Comparison of ENCODE assay signal across 18 cellular contexts in genomic region chr4:147723316-147723715, GRCh38. TPM values are rescaled to one million over a fixed set of nuclear protein-coding genes. Genes with fewer than 3 reads are reported as not detected.
A peak's percentile ranks its signal among the peaks of the same experiment; 100 is the strongest.
DNase-seq lines count a peak whose midpoint lies in the region; ATAC-seq, FAIRE-seq and TF ChIP-seq lines count a peak whose summit lies in the region.
"Had no signal": no experiment of that assay in that cellular context is flagged by ENCODE, and none has a peak within 500 bp of the region (broad histone marks: within the 10 kb centered on the region; RNA-seq: fewer than 3 reads in every experiment).

No MANE protein-coding gene starts in this region.

- H3K23me2 ChIP-seq in H1 (ENCODE audit: low read depth, low read length), result no peaks in the 10 kb centered on the region

- no peak overlapping the region for H4K8ac ChIP-seq in IMR-90 (ENCODE audit: low read depth in 2 of 2, low read length in 2 of 2)
- H4K8ac ChIP-seq in H1 (ENCODE audit: extremely low read depth, insufficient read depth, low read length), result no peak overlapping the region
- no peak overlapping the region for H4K8ac ChIP-seq in mesenchymal stem cell (ENCODE audit: low read length)

- H3K36me3 Mint-ChIP-seq in T-helper 17 cell (ENCODE audit: low read depth), result no peaks in the 10 kb centered on the region
- H3K36me3 Mint-ChIP-seq in stimulated activated naive B cell treated with anti-CD40 and anti-IgM and Interleukin-4, amounts not matched to agents 10 μg/mL and 1 μg/mL and 100 μg/mL, for 72 hours, result no peaks in the 10 kb centered on the region
- H3K36me3 Mint-ChIP-seq: activated naive CD4-positive, alpha-beta T cell treated with anti-CD3 and anti-CD28 coated beads, Interleukin-2, amount 50 U/mL, for 72 hours had no signal

- H2AK9ac ChIP-seq in IMR-90 (replicated peaks; ENCODE audit: low read depth, low read length, poor library complexity), result no peak overlapping the region

- ATAC-seq in IMR-90 (ENCODE audit: low read depth), result no peak
- no peak for ATAC-seq in T-helper 17 cell
- ATAC-seq in stimulated activated naive B cell treated with anti-CD40 and anti-IgM and Interleukin-4, amounts not matched to agents 10 μg/mL and 1 μg/mL and 100 μg/mL, for 72 hours (replicated peaks), result no peak
- ATAC-seq: activated CD4-positive, alpha-beta T cell treated with anti-CD3 and anti-CD28 coated beads for 36 hours; activated naive CD4-positive, alpha-beta T cell treated with anti-CD3 and anti-CD28 coated beads, Interleukin-2, amount 50 U/mL, for 72 hours had no signal

- POLR2A ChIA-PET in IMR-90 (lab: Charles Lee; ENCODE audit: unreplicated experiment), result no interaction called here
- POLR2A ChIA-PET in H1 (lab: Charles Lee; ENCODE audit: partially characterized antibody), result interaction anchor here (1.2 kb wide), 1 partner anchor 9 kb away, joined by 3 read pairs; the partner anchor contains the start of gene ARHGAP10

- H3K79me2 ChIP-seq in H1 (ENCODE audit: control insufficient read depth in 1 of 2, insufficient read depth in 2 of 2, low read length in 2 of 2), result no peaks in the 10 kb centered on the region

- H2BK15ac ChIP-seq in IMR-90 (ENCODE audit: low read depth, low read length) (peak overlapping the region; percentile 37; the same call in 1 of the 3 replicates), H1 (ENCODE audit: low read length) (no peak overlapping the region), mesenchymal stem cell (ENCODE audit: low read depth, poor library complexity, severe bottlenecking) (no peak overlapping the region)

- TF ChIP-seq POLR2A in IMR-90 (IDR thresholded peaks at IDR 0.05; ENCODE audit: low read depth, low read length) (no peak), H1 (IDR thresholded peaks at IDR 0.05; ENCODE audit: control extremely low read depth in 1 of 2, low read depth in 2 of 2, low read length in 2 of 2) (no peak)

- no TSS peak for BruUV-seq in IMR-90 (replicated peaks; lab: Mats Ljungman, UMichigan)

- no peak overlapping the region for H4K91ac ChIP-seq in IMR-90 (ENCODE audit: insufficient read depth, low read depth, low read length)
- H4K91ac ChIP-seq in H1 (replicated peaks; ENCODE audit: insufficient read length, low read length), result no peak overlapping the region
- no peak overlapping the region for H4K91ac ChIP-seq in mesenchymal stem cell (ENCODE audit: low read length)

- no peak overlapping the region for H3K27ac Mint-ChIP-seq in T-helper 17 cell
- H3K27ac Mint-ChIP-seq in stimulated activated naive B cell treated with anti-CD40 and anti-IgM and Interleukin-4, amounts not matched to agents 10 μg/mL and 1 μg/mL and 100 μg/mL, for 72 hours, result no peak overlapping the region
- H3K27ac Mint-ChIP-seq: activated CD4-positive, alpha-beta T cell treated with anti-CD3 and anti-CD28 coated beads for 36 hours; activated naive CD4-positive, alpha-beta T cell treated with anti-CD3 and anti-CD28 coated beads, Interleukin-2, amount 50 U/mL, for 72 hours had no signal

- H3K56ac ChIP-seq in IMR-90 (ENCODE audit: extremely low read depth, insufficient read depth, low read length), result no peak overlapping the region
- H3K56ac ChIP-seq in H1 (replicated peaks; ENCODE audit: insufficient read length, low read depth, low read length), result no peak overlapping the region

- H2AFZ ChIP-seq in IMR-90 (replicated peaks; ENCODE audit: low read length, poor library complexity) (no peak overlapping the region), H1 (ENCODE audit: low read length) (peak overlapping the region; percentile 10; the same call in 1 of the 2 replicates), mesenchymal stem cell (ENCODE audit: low read depth, low read length) (no peak overlapping the region)

- H4K20me1 ChIP-seq in IMR-90 (ENCODE audit: insufficient read depth, low read length) (no peaks in the 10 kb centered on the region), H1 (replicated peaks in 1 of 2; ENCODE audit: control insufficient read depth in 1 of 2, insufficient read depth in 2 of 2, low read length in 2 of 2) (no peaks in the 10 kb centered on the region)

- FAIRE-seq in H1 (lab: Jason Lieb, UNC) (no peak), small intestine (lab: Jason Lieb, UNC) (no peak)

- H2BK12ac ChIP-seq in H1 (ENCODE audit: low read depth, low read length) (no peak overlapping the region), mesenchymal stem cell (ENCODE audit: low read length in 2 of 2) (no peak overlapping the region)

- H3K23ac ChIP-seq in IMR-90 (ENCODE audit: low read depth, low read length) (no peak overlapping the region), H1 (ENCODE audit: insufficient read length) (no peak overlapping the region), mesenchymal stem cell (ENCODE audit: low read length in 2 of 2) (no peak overlapping the region)

- H3K9ac ChIP-seq in IMR-90 (ENCODE audit: low read depth, low read length) (no peak overlapping the region), H1 (replicated peaks in 1 of 4; ENCODE audit: extremely low read depth in 1 of 4, low read depth in 3 of 4, low read length in 3 of 4) (no peak overlapping the region), mesenchymal stem cell (ENCODE audit: low read length) (no peak overlapping the region)

- H2BK20ac ChIP-seq in IMR-90 (ENCODE audit: low read depth, low read length), result no peak overlapping the region
- no peak overlapping the region for H2BK20ac ChIP-seq in H1 (ENCODE audit: low read length)

- H3K18ac ChIP-seq in IMR-90 (ENCODE audit: low read depth, low read length) (no peak overlapping the region), H1 (ENCODE audit: extremely low read depth, low read length) (no peak overlapping the region; the same call in 1 of the 2 replicates), mesenchymal stem cell (ENCODE audit: low read depth in 1 of 2, low read length in 2 of 2) (no peak overlapping the region)

- H3K4ac ChIP-seq in IMR-90 (ENCODE audit: low read depth, low read length) (no peak overlapping the region), H1 (replicated peaks; ENCODE audit: insufficient read length, low read depth, low read length) (no peak overlapping the region), mesenchymal stem cell (ENCODE audit: low read depth in 1 of 2, low read length in 2 of 2) (no peak overlapping the region)

- H3K4me3 ChIP-seq in IMR-90 (ENCODE audit: insufficient read depth, low read depth, low read length) (no peak overlapping the region), H1 (ENCODE audit: extremely low read depth in 1 of 4, insufficient read depth in 2 of 4, low read depth in 3 of 4, low read length in 4 of 4) (no peak overlapping the region), mesenchymal stem cell (ENCODE audit: insufficient read depth in 1 of 2, low read depth in 1 of 2, low read length in 2 of 2) (no peak overlapping the region), small intestine (ENCODE audit: low read depth in 1 of 2, low read length in 2 of 2) (no peak overlapping the region)
- H3K4me3 ChIP-seq: cardiac muscle cell, thyroid gland had no signal

- H3K14ac ChIP-seq in IMR-90 (replicated peaks; ENCODE audit: low read depth, low read length) (no peak overlapping the region), H1 (ENCODE audit: insufficient read length) (no peak overlapping the region), mesenchymal stem cell (ENCODE audit: low read length in 2 of 2) (no peak overlapping the region)

- DNase-seq in IMR-90 (no peak), H1 (ENCODE audit: low read depth in 1 of 2, low spot score in 2 of 2) (peak in 1 of 2 experiments; percentile 32), mesenchymal stem cell (peak; percentile 85), small intestine (peak; percentile 92), kidney tubule cell (ENCODE audit: low spot score) (no peak), T-helper 17 cell (no peak), GDM1 (lab: John Stamatoyannopoulos, UW) (no peak)
- DNase-seq in stimulated activated naive B cell treated with anti-CD40 and anti-IgM and Interleukin-4, amounts not matched to agents 10 μg/mL and 1 μg/mL and 100 μg/mL, for 72 hours, result no peak
- DNase-seq: activated CD4-positive, alpha-beta T cell treated with anti-CD3 and anti-CD28 coated beads for 36 hours; activated T-cell treated with anti-CD3 and anti-CD28 coated beads for 4 hours; midbrain; MM.1S; NCI-H2081 treated with DMSO at 0.1 percent for 48 hours; RPMI8226; T-helper 9 cell; thyroid gland had no signal

- H3K79me1 ChIP-seq in IMR-90 (ENCODE audit: low read depth in 1 of 2, low read length in 2 of 2) (no peaks in the 10 kb centered on the region), H1 (ENCODE audit: low read depth, low read length) (no peaks in the 10 kb centered on the region), mesenchymal stem cell (replicated peaks; ENCODE audit: low read length, poor library complexity, severe bottlenecking) (no peaks in the 10 kb centered on the region)

- peaks cover 3% of the 10 kb centered on the region for H3K9me1 ChIP-seq in IMR-90 (ENCODE audit: insufficient read depth, low read length)

- dilution Hi-C loops in IMR-90 (cut with HindIII; ENCODE audit: low sequenced_read_pairs, unreplicated experiment), result no loop called here

- TF ChIP-seq CTCF in IMR-90 (conservative IDR thresholded peaks at IDR 0.05; ENCODE audit: low read depth, low read length) (no peak), H1 (IDR thresholded peaks at IDR 0.05; ENCODE audit: control extremely low read depth in 1 of 3, insufficient read depth in 1 of 3, low read depth in 1 of 3, low read length in 3 of 3) (no peak)

- H2AK5ac ChIP-seq in IMR-90 (ENCODE audit: low read depth, low read length), result no peak overlapping the region
- H2AK5ac ChIP-seq in H1 (ENCODE audit: low read depth, low read length), result no peak overlapping the region
- no peak overlapping the region for H2AK5ac ChIP-seq in mesenchymal stem cell (ENCODE audit: low read length, severe bottlenecking)

- H2BK120ac ChIP-seq in IMR-90 (ENCODE audit: low read depth, low read length) (no peak overlapping the region), H1 (replicated peaks; ENCODE audit: low read depth, low read length) (no peak overlapping the region), mesenchymal stem cell (ENCODE audit: low read depth, low read length) (no peak overlapping the region)

- TF ChIP-seq EP300 in H1 (IDR thresholded peaks at IDR 0.05; ENCODE audit: borderline replicate concordance in 1 of 2, low read depth in 2 of 2, low read length in 2 of 2), result no peak

- H3K27ac ChIP-seq in IMR-90 (ENCODE audit: insufficient read depth, low read length) (no peak overlapping the region), H1 (ENCODE audit: low read depth, low read length) (no peak overlapping the region), mesenchymal stem cell (ENCODE audit: low read length, poor library complexity, severe bottlenecking) (no peak overlapping the region), small intestine (ENCODE audit: low read depth in 1 of 2, low read length in 1 of 2) (no peak overlapping the region)
- H3K27ac ChIP-seq: cardiac muscle cell, thyroid gland had no signal

- WGBS in IMR-90 (ENCODE audit: extremely low coverage in 2 of 2, insufficient read length in 1 of 2), 2 experiments, result no CpG with 5 or more reads among the region's 4 CpGs
- 87% methylated on average over 4 of the region's 4 CpGs; no CpG with 5 or more reads in 1 of the 2 experiments for WGBS in H1 (ENCODE audit: extremely low coverage in 1 of 2, insufficient coverage in 1 of 2, insufficient read length in 1 of 2, insufficient replicate concordance in 2 of 2, low coverage in 1 of 2, low lambda C conversion rate in 2 of 2, missing lambda C conversion rate in 1 of 2), 2 experiments
- WGBS in mesenchymal stem cell, result 42% methylated on average over 4 of the region's 4 CpGs
- WGBS in small intestine, 3 donors, result 15 to 46% (median 34%) methylated on average over 4 of the region's 4 CpGs

- in situ Hi-C loops in IMR-90 (cut with MboI; ENCODE audit: low sequenced_read_pairs), result no loop called here

- intact Hi-C loops in IMR-90 (cut with micrococcal nuclease), result no loop called here

- H3K4me1 Mint-ChIP-seq in T-helper 17 cell, result peaks cover 6% of the 10 kb centered on the region
- no peaks in the 10 kb centered on the region for H3K4me1 Mint-ChIP-seq in stimulated activated naive B cell treated with anti-CD40 and anti-IgM and Interleukin-4, amounts not matched to agents 10 μg/mL and 1 μg/mL and 100 μg/mL, for 72 hours
- H3K4me1 Mint-ChIP-seq: activated CD4-positive, alpha-beta T cell treated with anti-CD3 and anti-CD28 coated beads for 36 hours had no signal

- no peak for TF ChIP-seq RAD21 in IMR-90 (IDR thresholded peaks at IDR 0.05; ENCODE audit: low read length)
- TF ChIP-seq RAD21 in H1 (IDR thresholded peaks at IDR 0.05 in 1 of 2, conservative IDR thresholded peaks at IDR 0.05 in 1 of 2; ENCODE audit: low read depth in 2 of 2, low read length in 2 of 2), result no peak

- no peaks in the 10 kb centered on the region for H3K27me3 ChIP-seq in IMR-90 (ENCODE audit: control insufficient read depth, insufficient read depth, low read length)
- H3K27me3 ChIP-seq in H1 (replicated peaks in 1 of 4; ENCODE audit: control insufficient read depth in 3 of 4, extremely low read depth in 1 of 4, insufficient read depth in 3 of 4, low read length in 3 of 4), result 0 out of 7 replicates have a peak, but pooled peaks cover 0 to 4% (median 0%) of the 10 kb centered on the region in 4 experiments
- H3K27me3 ChIP-seq in mesenchymal stem cell (ENCODE audit: control insufficient read depth in 1 of 2, insufficient read depth in 1 of 2, low read length in 2 of 2), result no peaks in the 10 kb centered on the region
- H3K27me3 ChIP-seq in small intestine (ENCODE audit: control insufficient read depth in 2 of 2, insufficient read depth in 2 of 2, low read length in 2 of 2), result no peaks in the 10 kb centered on the region
- H3K27me3 ChIP-seq: cardiac muscle cell, thyroid gland had no signal

- H3K4me3 Mint-ChIP-seq in T-helper 17 cell, result no peak overlapping the region
- no peak overlapping the region for H3K4me3 Mint-ChIP-seq in stimulated activated naive B cell treated with anti-CD40 and anti-IgM and Interleukin-4, amounts not matched to agents 10 μg/mL and 1 μg/mL and 100 μg/mL, for 72 hours
- H3K4me3 Mint-ChIP-seq: activated CD4-positive, alpha-beta T cell treated with anti-CD3 and anti-CD28 coated beads for 36 hours had no signal

- H3K36me3 ChIP-seq in IMR-90 (ENCODE audit: control insufficient read depth, insufficient read depth, low read length) (no peaks in the 10 kb centered on the region), H1 (ENCODE audit: control insufficient read depth in 2 of 4, insufficient read depth in 4 of 4, low read length in 3 of 4) (no peaks in the 10 kb centered on the region), mesenchymal stem cell (ENCODE audit: control insufficient read depth in 1 of 2, insufficient read depth in 2 of 2, low read depth in 1 of 2, low read length in 2 of 2) (no peaks in the 10 kb centered on the region), small intestine (ENCODE audit: control insufficient read depth in 2 of 2, insufficient read depth in 2 of 2, low read length in 2 of 2) (no peaks in the 10 kb centered on the region)
- H3K36me3 ChIP-seq: cardiac muscle cell, thyroid gland had no signal

- CTCF ChIA-PET in IMR-90 (lab: Yijun Ruan, JAX) (no interaction called here), H1 (lab: Charles Lee; ENCODE audit: partially characterized antibody) (interaction anchor here (1.2 to 4.1 kb wide), 3 partner anchors 14 to 143 kb away, joined by 3 to 24 read pairs (median 11); no protein-coding TSS in a partner anchor)

- H2BK5ac ChIP-seq in IMR-90 (ENCODE audit: low read depth, low read length, poor library complexity, severe bottlenecking), result no peak overlapping the region
- H2BK5ac ChIP-seq in H1 (ENCODE audit: low read depth, low read length), result no peak overlapping the region
- H2BK5ac ChIP-seq in mesenchymal stem cell (ENCODE audit: low read depth, low read length, poor library complexity, severe bottlenecking), result no peak overlapping the region

- H3K4me2 ChIP-seq in IMR-90 (ENCODE audit: low read depth, low read length), result no peak overlapping the region
- no peak overlapping the region for H3K4me2 ChIP-seq in H1 (ENCODE audit: insufficient read depth in 1 of 2, low read depth in 2 of 2, low read length in 2 of 2)
- no peak overlapping the region for H3K4me2 ChIP-seq in mesenchymal stem cell (ENCODE audit: low read length, poor library complexity, severe bottlenecking)

- no peaks in the 10 kb centered on the region for H3K9me3 ChIP-seq in IMR-90 (ENCODE audit: control insufficient read depth, insufficient read depth, low read length)
- H3K9me3 ChIP-seq in H1 (ENCODE audit: insufficient read depth in 2 of 2, low read depth in 1 of 2, low read length in 1 of 2), result no peaks in the 10 kb centered on the region
- no peaks in the 10 kb centered on the region for H3K9me3 ChIP-seq in mesenchymal stem cell (ENCODE audit: control insufficient read depth, low read length)
- H3K9me3 ChIP-seq in small intestine (ENCODE audit: control insufficient read depth, low read depth), result no peaks in the 10 kb centered on the region
- H3K9me3 ChIP-seq in T-helper 17 cell (ENCODE audit: control insufficient read depth, low read length, poor library complexity, severe bottlenecking), result no peaks in the 10 kb centered on the region
- H3K9me3 ChIP-seq: thyroid gland had no signal

- no peaks in the 10 kb centered on the region; the same call in 1 of the 2 replicates for H3K4me1 ChIP-seq in IMR-90 (ENCODE audit: control insufficient read depth, insufficient read depth, low read length)
- H3K4me1 ChIP-seq in H1 (replicated peaks in 1 of 4; ENCODE audit: control insufficient read depth in 3 of 4, insufficient read depth in 4 of 4, low read length in 3 of 4), result no peaks in the 10 kb centered on the region; a peak in 2 of 7 replicates
- H3K4me1 ChIP-seq in mesenchymal stem cell (ENCODE audit: control insufficient read depth, insufficient read depth, low read depth, low read length), result no peaks in the 10 kb centered on the region
- peaks cover 0 to 4% of the 10 kb centered on the region in 2 donors for H3K4me1 ChIP-seq in small intestine (ENCODE audit: control insufficient read depth in 2 of 2, insufficient read depth in 1 of 2, low read depth in 1 of 2, low read length in 1 of 2)
- H3K4me1 ChIP-seq: thyroid gland had no signal

- no peaks in the 10 kb centered on the region for H3K9me3 Mint-ChIP-seq in stimulated activated naive B cell treated with anti-CD40 and anti-IgM and Interleukin-4, amounts not matched to agents 10 μg/mL and 1 μg/mL and 100 μg/mL, for 72 hours
- H3K9me3 Mint-ChIP-seq: activated naive CD4-positive, alpha-beta T cell treated with anti-CD3 and anti-CD28 coated beads, Interleukin-2, amount 50 U/mL, for 72 hours had no signal

- no peak overlapping the region for H4K5ac ChIP-seq in IMR-90 (ENCODE audit: low read depth, low read length)
- no peak overlapping the region for H4K5ac ChIP-seq in H1 (ENCODE audit: insufficient read length, low read depth, low read length)

- H3K27me3 Mint-ChIP-seq in T-helper 17 cell, result no peaks in the 10 kb centered on the region
- peaks cover 16 to 17% of the 10 kb centered on the region in 2 donors for H3K27me3 Mint-ChIP-seq in stimulated activated naive B cell treated with anti-CD40 and anti-IgM and Interleukin-4, amounts not matched to agents 10 μg/mL and 1 μg/mL and 100 μg/mL, for 72 hours

RNA-seq across cellular contexts. Expression of gene ARHGAP10, which starts 8.6 kb away (rescaled TPM):
- 29.4 and 42.8 TPM in 2 replicates for total RNA-seq in IMR-90 (2012; rRNA removed)
- 27.1 and 29.0 TPM in 2 replicates for polyA plus RNA-seq in IMR-90 (2012; rRNA removed)
- polyA plus RNA-seq in IMR-90 (2012; cell fraction: cytosol; rRNA removed), result 24.2 and 25.1 TPM in 2 replicates
- 25.9 and 37.1 TPM in 2 replicates for polyA plus RNA-seq in IMR-90 (2012; cell fraction: nucleus; rRNA removed; ENCODE audit: low replicate concordance)
- total RNA-seq in H1 (2021; fragmentation: NEBNext Ultra II Directional; extraction: Animal tissue kit (Norgen Biotek cat#: 25700)), result 6.0 and 6.1 TPM in 2 replicates
- 3.2 and 3.7 TPM in 2 replicates for polyA plus RNA-seq in H1 (2011; rRNA removed)
- 3.2 TPM for polyA plus RNA-seq in H1 (2011; cell fraction: cytosol; rRNA removed)
- 5.0 TPM for polyA plus RNA-seq in H1 (2011; cell fraction: nucleus; rRNA removed)
- 4.0 to 5.1 TPM (median 4.7 TPM) in 4 replicates for polyA plus RNA-seq in H1 (2012, experiment 1 of 2)
- 0.94 TPM for polyA plus RNA-seq in H1 (2012, experiment 2 of 2)
- 3.6 TPM for polyA plus RNA-seq in H1 (2013, experiment 1 of 2)
- 3.7 TPM for polyA plus RNA-seq in H1 (2013, experiment 2 of 2)
- polyA minus RNA-seq in H1 (2011; rRNA and poly(A)+ RNA removed), result 5.9 and 6.7 TPM in 2 replicates
- 2.9 TPM for polyA minus RNA-seq in H1 (2011; cell fraction: cytosol; rRNA and poly(A)+ RNA removed)
- 17.1 TPM for polyA minus RNA-seq in H1 (2011; cell fraction: nucleus; rRNA and poly(A)+ RNA removed)
- 24.9 TPM for polyA plus RNA-seq in mesenchymal stem cell (2013, experiment 1 of 2)
- polyA plus RNA-seq in mesenchymal stem cell (2013, experiment 2 of 2), result 24.0 TPM
- 1 to 10 TPM; 3.4 to 9.7 (median 3.8) TPM for polyA plus RNA-seq in small intestine
- total RNA-seq in T-helper 17 cell, result 10 to 100 TPM; 14.6 to 23.3 TPM

RNA-seq across cellular contexts. Expression of gene PRMT9, which starts 39.4 kb away (rescaled TPM):
- total RNA-seq in IMR-90 (2012; rRNA removed), result 14.2 and 15.6 TPM in 2 replicates
- polyA plus RNA-seq in IMR-90 (2012; rRNA removed), result 3.4 and 5.0 TPM in 2 replicates
- 1.2 and 1.3 TPM in 2 replicates for polyA plus RNA-seq in IMR-90 (2012; cell fraction: cytosol; rRNA removed)
- polyA plus RNA-seq in IMR-90 (2012; cell fraction: nucleus; rRNA removed; ENCODE audit: low replicate concordance), result 2.6 and 17.2 TPM in 2 replicates
- 9.6 and 9.9 TPM in 2 replicates for total RNA-seq in H1 (2021; fragmentation: NEBNext Ultra II Directional; extraction: Animal tissue kit (Norgen Biotek cat#: 25700))
- 2.7 and 3.8 TPM in 2 replicates for polyA plus RNA-seq in H1 (2011; rRNA removed)
- 4.1 TPM for polyA plus RNA-seq in H1 (2011; cell fraction: cytosol; rRNA removed)
- 2.5 TPM for polyA plus RNA-seq in H1 (2011; cell fraction: nucleus; rRNA removed)
- polyA plus RNA-seq in H1 (2012, experiment 1 of 2), result 5.4 to 8.4 TPM (median 6.1 TPM) in 4 replicates
- 0.35 TPM for polyA plus RNA-seq in H1 (2012, experiment 2 of 2)
- 4.2 TPM for polyA plus RNA-seq in H1 (2013, experiment 1 of 2)
- polyA plus RNA-seq in H1 (2013, experiment 2 of 2), result 4.0 TPM
- polyA minus RNA-seq in H1 (2011; rRNA and poly(A)+ RNA removed), result 7.6 and 14.6 TPM in 2 replicates
- 6.7 TPM for polyA minus RNA-seq in H1 (2011; cell fraction: cytosol; rRNA and poly(A)+ RNA removed)
- 11.6 TPM for polyA minus RNA-seq in H1 (2011; cell fraction: nucleus; rRNA and poly(A)+ RNA removed)
- 4.2 TPM for polyA plus RNA-seq in mesenchymal stem cell (2013, experiment 1 of 2)
- 3.8 TPM for polyA plus RNA-seq in mesenchymal stem cell (2013, experiment 2 of 2)
- polyA plus RNA-seq in small intestine, result 1 to 10 TPM; 1.9 to 4.2 (median 2.9) TPM
- total RNA-seq in T-helper 17 cell, result 10 to 100 TPM; 13.9 to 21.3 TPM

Comparison
In these comparisons a context has a peak if more than half of its experiments do, and no peak if none do; other contexts are left out.
1. DNase-seq: peak in mesenchymal stem cell (single experiment) and small intestine (single experiment); none in IMR-90 (single experiment), kidney tubule cell (single experiment), T-helper 17 cell (0 of 3), stimulated activated naive B cell treated with anti-CD40 and anti-IgM and Interleukin-4, amounts not matched to agents 10 μg/mL and 1 μg/mL and 100 μg/mL, for 72 hours (single experiment) and GDM1 (single experiment).